14 cellular contexts compared by ENCODE assay signal in genomic region chr13:98222081-98222554, GRCh38. TPM values are rescaled to one million over a fixed set of nuclear protein-coding genes. Genes with fewer than 3 reads are reported as not detected.
DNase-seq lines count a peak whose midpoint lies in the region; ATAC-seq and TF ChIP-seq lines count a peak whose summit lies in the region.
"Had no signal": no experiment of that assay in that cellular context is flagged by ENCODE, and none has a peak within 500 bp of the region (broad histone marks: within the 10 kb centered on the region; RNA-seq: fewer than 3 reads in every experiment).

No MANE protein-coding gene starts in this region.

- ATAC-seq in heart right ventricle (no peak), esophagus mucosa (no peak), HG03571 (IDR thresholded peaks at IDR 0.05; ENCODE audit: unreplicated experiment) (no peak)
- no peak for ATAC-seq in activated CD8-positive, alpha-beta T cell treated with anti-CD3 and anti-CD28 coated beads for 36 hours
- ATAC-seq: WTC11 had no signal

- no peak overlapping the region for H3K4me3 Mint-ChIP-seq in activated CD8-positive, alpha-beta T cell treated with anti-CD3 and anti-CD28 coated beads for 36 hours
- H3K4me3 Mint-ChIP-seq: CD4-positive, alpha-beta T cell; WTC11 had no signal

- POLR2A ChIA-PET in HEK293 (lab: Yijun Ruan, JAX): interaction anchor here (0.6 kb wide), 1 partner anchor 34 kb away, joined by 5 read pairs; no protein-coding TSS in a partner anchor
- POLR2A ChIA-PET in activated CD8-positive, alpha-beta T cell treated with anti-CD3 and anti-CD28 coated beads for 36 hours (lab: Charles Lee): no interaction called here

- 67 to 74% methylated on average over 5 of the region's 5 CpGs for WGBS in heart right ventricle, 2 donors

- H3K27ac Mint-ChIP-seq in activated CD8-positive, alpha-beta T cell treated with anti-CD3 and anti-CD28 coated beads for 36 hours: no peak overlapping the region
- H3K27ac Mint-ChIP-seq: CD4-positive, alpha-beta T cell; WTC11 had no signal

- H3K4me1 Mint-ChIP-seq in activated CD8-positive, alpha-beta T cell treated with anti-CD3 and anti-CD28 coated beads for 36 hours (ENCODE audit: low read depth): no peaks in the 10 kb centered on the region

- CTCF ChIA-PET in HEK293 (lab: Yijun Ruan, JAX): interaction anchor here (0.8 kb wide), 1 partner anchor 17 kb away, joined by 3 read pairs; no protein-coding TSS in a partner anchor
- CTCF ChIA-PET in activated CD8-positive, alpha-beta T cell treated with anti-CD3 and anti-CD28 coated beads for 36 hours (lab: Charles Lee): no interaction called here

- H3K9me3 ChIP-seq in HEK293 (ENCODE audit: control insufficient read depth, insufficient read depth, low read depth, low read length) (no peaks in the 10 kb centered on the region), SJSA1 (replicated peaks) (no peaks in the 10 kb centered on the region), heart right ventricle (no peaks in the 10 kb centered on the region)
- H3K9me3 ChIP-seq: sigmoid colon had no signal

- H3K36me3 Mint-ChIP-seq in activated CD8-positive, alpha-beta T cell treated with anti-CD3 and anti-CD28 coated beads for 36 hours (ENCODE audit: low read depth): no peaks in the 10 kb centered on the region

- H3K9me3 Mint-ChIP-seq in activated CD8-positive, alpha-beta T cell treated with anti-CD3 and anti-CD28 coated beads for 36 hours: no peaks in the 10 kb centered on the region
- H3K9me3 Mint-ChIP-seq: CD4-positive, alpha-beta T cell; WTC11 had no signal

- H3K4me1 ChIP-seq in HEK293 (ENCODE audit: control insufficient read depth, insufficient read depth, low read length) (peaks cover 13% of the 10 kb centered on the region), SJSA1 (replicated peaks) (peaks cover 14% of the 10 kb centered on the region), heart right ventricle (peaks cover 0 to 32% (median 17%) of the 10 kb centered on the region in 9 donors)

- intact Hi-C loops in heart right ventricle (cut with DNase I): no loop called here
- intact Hi-C loops in activated CD8-positive, alpha-beta T cell treated with anti-CD3 and anti-CD28 coated beads for 36 hours (cut with micrococcal nuclease): no loop called here

- H3K27me3 Mint-ChIP-seq in activated CD8-positive, alpha-beta T cell treated with anti-CD3 and anti-CD28 coated beads for 36 hours: peaks cover 5% of the 10 kb centered on the region

- DNase-seq in SJSA1 (ENCODE audit: low read depth in 1 of 2, low spot score in 2 of 2): peak in 1 of 2 experiments; percentile 38
- DNase-seq in fibroblast of peridontal ligament (ENCODE audit: extremely low read depth): peak; percentile 69
- DNase-seq in renal cortical epithelial cell (ENCODE audit: low read depth): peak; percentile 63
- no peak for DNase-seq in heart right ventricle
- no peak for DNase-seq in activated CD8-positive, alpha-beta T cell treated with anti-CD3 and anti-CD28 coated beads for 36 hours
- DNase-seq: activated T-cell treated with anti-CD3 and anti-CD28 coated beads for 4 hours; CD4-positive, alpha-beta T cell; Karpas-422; sigmoid colon had no signal

- H3K27me3 ChIP-seq in SJSA1 (replicated peaks): no peaks in the 10 kb centered on the region
- no peaks in the 10 kb centered on the region for H3K27me3 ChIP-seq in heart right ventricle
- H3K27me3 ChIP-seq: sigmoid colon had no signal

- H3K36me3 ChIP-seq in HEK293 (ENCODE audit: control insufficient read depth in 2 of 2, insufficient read depth in 1 of 2, low read length in 2 of 2) (peaks cover 0 to 2% of the 10 kb centered on the region in 2 experiments; a peak in 1 of 3 replicates), SJSA1 (peaks cover 28% of the 10 kb centered on the region), heart right ventricle (peaks cover 0 to 13% (median 0%) of the 10 kb centered on the region in 9 donors)
- H3K36me3 ChIP-seq: sigmoid colon had no signal

- no peak overlapping the region for H3K27ac ChIP-seq in HEK293 (ENCODE audit: extremely low read depth, low read depth, low read length)
- H3K27ac ChIP-seq in SJSA1: 0 out of 2 replicates have a peak overlapping the region, but pooled peaks have one; percentile 5
- H3K27ac ChIP-seq in heart right ventricle: no peak overlapping the region

- TF ChIP-seq CTCF in HEK293 (tag by site-specific recombination; IDR thresholded peaks at IDR 0.05) (no peak), heart right ventricle (IDR thresholded peaks at IDR 0.05) (no peak)
- TF ChIP-seq CTCF in activated CD8-positive, alpha-beta T cell treated with anti-CD3 and anti-CD28 coated beads for 36 hours (IDR thresholded peaks at IDR 0.05): no peak

- H3K4me3 ChIP-seq in HEK293 (ENCODE audit: low read depth, low read length) (no peak overlapping the region), SJSA1 (no peak overlapping the region), heart right ventricle (no peak overlapping the region)
- H3K4me3 ChIP-seq: sigmoid colon had no signal

TF ChIP-seq in HEK293, 187 proteins besides CTCF, POLR2A, EP300 and RAD21 (continues in another document):
- TF ChIP-seq INSM2 (tag by site-specific recombination; IDR thresholded peaks at IDR 0.05) (no peak), ZBTB10 (tag by site-specific recombination; IDR thresholded peaks at IDR 0.05) (no peak), FEZF1 (tag by site-specific recombination; IDR thresholded peaks at IDR 0.05) (peak; percentile 64; the same call in 1 of the 2 replicates), OSR2 (tag by site-specific recombination; IDR thresholded peaks at IDR 0.05) (peak; percentile 81), ZNF600 (tag by site-specific recombination; IDR thresholded peaks at IDR 0.05) (peak; percentile 28; the same call in 1 of the 2 replicates), SP3 (tag by site-specific recombination; IDR thresholded peaks at IDR 0.05) (no peak), ZNF664 (tag by site-specific recombination; IDR thresholded peaks at IDR 0.05) (no peak), SCRT2 (tag by site-specific recombination; IDR thresholded peaks at IDR 0.05) (0 out of 2 replicates have a peak, but pooled peaks have one; percentile 9)
- TF ChIP-seq, protein P1, sequence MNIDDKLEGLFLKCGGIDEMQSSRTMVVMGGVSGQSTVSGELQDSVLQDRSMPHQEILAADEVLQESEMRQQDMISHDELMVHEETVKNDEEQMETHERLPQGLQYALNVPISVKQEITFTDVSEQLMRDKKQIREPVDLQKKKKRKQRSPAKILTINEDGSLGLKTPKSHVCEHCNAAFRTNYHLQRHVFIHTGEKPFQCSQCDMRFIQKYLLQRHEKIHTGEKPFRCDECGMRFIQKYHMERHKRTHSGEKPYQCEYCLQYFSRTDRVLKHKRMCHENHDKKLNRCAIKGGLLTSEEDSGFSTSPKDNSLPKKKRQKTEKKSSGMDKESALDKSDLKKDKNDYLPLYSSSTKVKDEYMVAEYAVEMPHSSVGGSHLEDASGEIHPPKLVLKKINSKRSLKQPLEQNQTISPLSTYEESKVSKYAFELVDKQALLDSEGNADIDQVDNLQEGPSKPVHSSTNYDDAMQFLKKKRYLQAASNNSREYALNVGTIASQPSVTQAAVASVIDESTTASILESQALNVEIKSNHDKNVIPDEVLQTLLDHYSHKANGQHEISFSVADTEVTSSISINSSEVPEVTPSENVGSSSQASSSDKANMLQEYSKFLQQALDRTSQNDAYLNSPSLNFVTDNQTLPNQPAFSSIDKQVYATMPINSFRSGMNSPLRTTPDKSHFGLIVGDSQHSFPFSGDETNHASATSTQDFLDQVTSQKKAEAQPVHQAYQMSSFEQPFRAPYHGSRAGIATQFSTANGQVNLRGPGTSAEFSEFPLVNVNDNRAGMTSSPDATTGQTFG (tag by site-specific recombination; IDR thresholded peaks at IDR 0.05; ENCODE audit: borderline replicate concordance): no peak

RNA-seq across cellular contexts. Expression of gene RNF113B, which starts 45.0 kb away (rescaled TPM):
- total RNA-seq in SJSA1 (2014; rRNA removed; shearing (Covaris generic)): not detected in 2 replicates
- total RNA-seq in renal cortical epithelial cell (not detected in 2 replicates), heart right ventricle (not detected), esophagus mucosa (not detected)
- polyA plus RNA-seq in heart right ventricle: not detected
- total RNA-seq in activated CD8-positive, alpha-beta T cell treated with anti-CD3 and anti-CD28 coated beads for 36 hours: not detected
- total RNA-seq: CD4-positive, alpha-beta T cell; sigmoid colon; WTC11 had no signal
- polyA plus RNA-seq: esophagus, sigmoid colon had no signal

Comparison
In these comparisons a context has a peak if more than half of its experiments do, and no peak if none do; other contexts are left out.
1. DNase-seq: peak in fibroblast of peridontal ligament (single experiment) and renal cortical epithelial cell (single experiment); none in heart right ventricle (0 of 2) and activated CD8-positive, alpha-beta T cell treated with anti-CD3 and anti-CD28 coated beads for 36 hours (single experiment).